Comparison of ENCODE assay signal across 23 cellular contexts in genomic region chr10:8180756-8181155, GRCh38.
DNase-seq lines count a peak whose midpoint lies in the region; ATAC-seq and TF ChIP-seq lines count a peak whose summit lies in the region.
"Had no signal": no experiment of that assay in that cellular context is flagged by ENCODE, and none has a peak within 500 bp of the region (broad histone marks: within the 10 kb centered on the region; RNA-seq: fewer than 3 reads in every experiment).

No MANE protein-coding gene starts in this region.

- H3K36me3 ChIP-seq in SK-N-SH (replicated peaks in 1 of 2; ENCODE audit: control insufficient read depth in 1 of 2, insufficient read depth in 2 of 2, low read length in 1 of 2) (no peaks in the 10 kb centered on the region), right lobe of liver (no peaks in the 10 kb centered on the region), ascending aorta (no peaks in the 10 kb centered on the region)
- H3K36me3 ChIP-seq: BLaER1 treated with 17β-estradiol and CSF1 and Interleukin-3, amounts not matched to agents 10 nM and 100 nM had no signal

- TF ChIP-seq EP300 in SK-N-SH (IDR thresholded peaks at IDR 0.05; ENCODE audit: borderline replicate concordance in 1 of 2, low read depth in 1 of 2, low read length in 1 of 2): no peak

- DNase-seq in SK-N-SH (peak; percentile 12), T-helper 17 cell (no peak), right lobe of liver (no peak), head of caudate nucleus (no peak), A172 (ENCODE audit: low spot score) (no peak), ascending aorta (ENCODE audit: low spot score in 2 of 2) (no peak)
- DNase-seq: CD8-positive, alpha-beta memory T cell; COR-L47; DMS 273 treated with DMSO at 0.1 percent for 48 hours; DMS53; DND-41; EL; GOT3; H7; HFFc6; IMR-90 had no signal

- CTCF ChIA-PET in SK-N-SH (lab: Yijun Ruan, JAX): interaction anchor here (0.8 to 1.2 kb wide), 3 partner anchors 42 to 128 kb away, joined by 3 read pairs; no protein-coding TSS in a partner anchor

- H3K4me2 ChIP-seq in SK-N-SH: no peak overlapping the region
- H3K4me2 ChIP-seq: BLaER1 treated with 17β-estradiol and CSF1 and Interleukin-3, amounts not matched to agents 10 nM and 100 nM had no signal

- no peaks in the 10 kb centered on the region for H4K20me1 ChIP-seq in SK-N-SH (ENCODE audit: insufficient read depth)
- H4K20me1 ChIP-seq: BLaER1 treated with 17β-estradiol and CSF1 and Interleukin-3, amounts not matched to agents 10 nM and 100 nM had no signal

- H3K9ac ChIP-seq in SK-N-SH: no peak overlapping the region
- H3K9ac ChIP-seq: BLaER1 treated with 17β-estradiol and CSF1 and Interleukin-3, amounts not matched to agents 10 nM and 100 nM had no signal

- WGBS in SK-N-SH (ENCODE audit: low lambda C conversion rate): 76% methylated on average over 7 of the region's 7 CpGs
- 71% methylated on average over 7 of the region's 7 CpGs for WGBS in right lobe of liver (ENCODE audit: insufficient coverage, low coverage, low lambda C conversion rate, missing lambda C conversion rate)

- peaks cover 29% of the 10 kb centered on the region for H3K4me1 Mint-ChIP-seq in T-helper 17 cell
- H3K4me1 Mint-ChIP-seq: B cell had no signal

- H3F3A ChIP-seq in SK-N-SH (replicated peaks; ENCODE audit: insufficient read depth): no peaks in the 10 kb centered on the region

- H3K27me3 Mint-ChIP-seq in T-helper 17 cell: no peaks in the 10 kb centered on the region

- no peaks in the 10 kb centered on the region for H3K79me2 ChIP-seq in SK-N-SH (ENCODE audit: insufficient read depth)

- H3K36me3 Mint-ChIP-seq in T-helper 17 cell (ENCODE audit: low read depth): peaks cover 2% of the 10 kb centered on the region

- no peaks in the 10 kb centered on the region for H3K9me2 ChIP-seq in SK-N-SH

- TF ChIP-seq RAD21 in SK-N-SH (IDR thresholded peaks at IDR 0.05; ENCODE audit: low read length): no peak

- no peak for TF ChIP-seq CTCF in SK-N-SH (IDR thresholded peaks at IDR 0.05)
- TF ChIP-seq CTCF in right lobe of liver (IDR thresholded peaks at IDR 0.05): no peak
- TF ChIP-seq CTCF in ascending aorta (IDR thresholded peaks at IDR 0.05): no peak

- TF ChIP-seq POLR2A in right lobe of liver (IDR thresholded peaks at IDR 0.05): no peak

- POLR2A ChIA-PET in SK-N-SH (lab: Yijun Ruan, JAX): interaction anchor here (0.8 to 0.9 kb wide), 3 partner anchors 63 to 999 kb away, joined by 3 to 5 read pairs (median 4); no protein-coding TSS in a partner anchor

- ATAC-seq in SK-N-SH treated with all-trans-retinoic acid at 6 μM for 48 hours (no peak), T-helper 17 cell (no peak), right lobe of liver (peak in 1 of 4 donors; percentile 3)
- ATAC-seq: GM12878, HCT116 had no signal

- H3K27ac ChIP-seq in SK-N-SH (ENCODE audit: low read depth in 2 of 2, low read length in 1 of 2) (peak overlapping the region in 1 of 2 experiments; percentile 83; a peak in 2 of 4 replicates), right lobe of liver (peak overlapping the region in 2 of 3 donors; percentile 12 to 35), ascending aorta (no peak overlapping the region)
- H3K27ac ChIP-seq: 22Rv1; BLaER1 treated with 17β-estradiol and CSF1 and Interleukin-3, amounts not matched to agents 10 nM and 100 nM; HL-60 had no signal

- H3K4me1 ChIP-seq in SK-N-SH (ENCODE audit: control insufficient read depth in 1 of 2, insufficient read depth in 2 of 2, low read depth in 1 of 2, low read length in 1 of 2) (peaks cover 0 to 11% of the 10 kb centered on the region in 2 experiments; a peak in 2 of 4 replicates), right lobe of liver (peaks cover 0 to 23% (median 6%) of the 10 kb centered on the region in 4 donors), ascending aorta (no peaks in the 10 kb centered on the region)

- intact Hi-C loops in right lobe of liver (cut with DNase I): no loop called here
- intact Hi-C loops in head of caudate nucleus (cut with DNase I): no loop called here
- intact Hi-C loops in ascending aorta (cut with DNase I): no loop called here

- H3K9me3 ChIP-seq in SK-N-SH (no peaks in the 10 kb centered on the region), T-helper 17 cell (ENCODE audit: control insufficient read depth, low read length, poor library complexity, severe bottlenecking) (no peaks in the 10 kb centered on the region), right lobe of liver (no peaks in the 10 kb centered on the region), ascending aorta (no peaks in the 10 kb centered on the region)

- no peak overlapping the region for H3K4me3 Mint-ChIP-seq in T-helper 17 cell
- H3K4me3 Mint-ChIP-seq: B cell; CD8-positive, alpha-beta memory T cell; HFFc6 had no signal

- no peaks in the 10 kb centered on the region for H3K27me3 ChIP-seq in SK-N-SH (ENCODE audit: insufficient read depth)
- H3K27me3 ChIP-seq in right lobe of liver: no peaks in the 10 kb centered on the region
- no peaks in the 10 kb centered on the region for H3K27me3 ChIP-seq in ascending aorta
- H3K27me3 ChIP-seq: BLaER1 treated with 17β-estradiol and CSF1 and Interleukin-3, amounts not matched to agents 10 nM and 100 nM had no signal

- no peak overlapping the region for H2AFZ ChIP-seq in SK-N-SH (ENCODE audit: low read depth)

- H3K27ac Mint-ChIP-seq in T-helper 17 cell: peak overlapping the region; percentile 98
- H3K27ac Mint-ChIP-seq: B cell, HFFc6 had no signal

- H3K4me3 ChIP-seq in SK-N-SH (ENCODE audit: low read depth in 2 of 2, low read length in 1 of 2) (no peak overlapping the region), right lobe of liver (no peak overlapping the region), ascending aorta (no peak overlapping the region)
- H3K4me3 ChIP-seq: BLaER1 treated with 17β-estradiol and CSF1 and Interleukin-3, amounts not matched to agents 10 nM and 100 nM; GM12878 had no signal

TF ChIP-seq in SK-N-SH, 30 proteins besides CTCF, POLR2A, EP300 and RAD21 (continues in another document):
- TF ChIP-seq RCOR1 (IDR thresholded peaks at IDR 0.05; ENCODE audit: low read length) (no peak), YY1 (IDR thresholded peaks at IDR 0.05; ENCODE audit: low read depth) (no peak), RFX5 (IDR thresholded peaks at IDR 0.05; ENCODE audit: low read length) (no peak), EZH2phosphoT487 (IDR thresholded peaks at IDR 0.05; ENCODE audit: borderline replicate concordance, low read depth) (no peak), NRF1 (IDR thresholded peaks at IDR 0.05; ENCODE audit: low read depth, low read length) (no peak), ZBTB33 (IDR thresholded peaks at IDR 0.05; ENCODE audit: borderline replicate concordance, low read depth) (no peak), MEF2A (IDR thresholded peaks at IDR 0.05; ENCODE audit: borderline replicate concordance, low read depth) (no peak), GABPA (IDR thresholded peaks at IDR 0.05; ENCODE audit: low read depth) (no peak), TAF1 (IDR thresholded peaks at IDR 0.05; ENCODE audit: borderline replicate concordance, low read depth, low read length) (no peak), POLR2AphosphoS5 (IDR thresholded peaks at IDR 0.05; ENCODE audit: low read depth, low read length) (no peak), SMC3 (IDR thresholded peaks at IDR 0.05; ENCODE audit: low read depth, low read length) (no peak)

TF ChIP-seq in SK-N-SH treated with all-trans-retinoic acid at 6 μM for 48 hours, 23 proteins besides CTCF, POLR2A, EP300 and RAD21:
- TF ChIP-seq TCF4 (CRISPR knock-in tag; IDR thresholded peaks at IDR 0.05; ENCODE audit: borderline replicate concordance) (no peak; the same call in 1 of the 2 replicates), ZNF565 (CRISPR knock-in tag; conservative IDR thresholded peaks at IDR 0.05; ENCODE audit: low read depth) (no peak), GLIS3 (CRISPR knock-in tag; IDR thresholded peaks at IDR 0.05) (no peak)

Comparison
In these comparisons a context has a peak if more than half of its experiments do, and no peak if none do; other contexts are left out.
1. H3K27ac ChIP-seq: peak in right lobe of liver (2 of 3); none in ascending aorta (0 of 2).